ENCODE assay signal across 14 cellular contexts in the genomic region with DNA sequence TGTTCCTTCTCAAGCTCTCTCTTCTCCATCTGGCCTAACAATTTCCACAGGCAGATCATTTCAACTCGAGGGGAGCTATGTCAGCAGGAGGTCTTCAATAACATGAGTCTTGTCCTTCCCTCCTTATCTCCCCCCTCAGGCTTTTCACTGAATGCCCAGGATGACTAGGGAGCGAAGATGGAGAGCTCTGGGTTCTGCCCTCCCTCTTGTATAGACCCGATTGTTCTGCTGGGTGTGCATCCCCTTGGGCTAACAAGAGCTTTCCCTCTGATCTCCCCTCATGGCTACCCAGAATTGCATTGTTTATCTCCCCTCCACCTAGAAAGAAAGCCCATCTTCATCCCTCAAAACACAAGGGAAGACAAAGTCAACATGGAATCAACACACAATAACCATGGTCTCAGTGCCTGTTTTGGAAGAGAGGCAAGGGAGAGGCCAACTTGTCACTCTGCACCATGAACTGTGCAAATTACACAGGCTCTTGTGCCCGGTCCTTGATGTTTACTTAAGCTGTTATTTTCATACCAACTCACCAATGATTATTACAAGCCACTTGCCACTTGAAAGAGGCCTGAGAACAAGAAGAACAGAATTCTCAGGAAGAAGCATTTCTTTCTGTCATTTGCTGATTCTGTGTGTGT.
DNase-seq lines count a peak whose midpoint lies in the region; ATAC-seq and TF ChIP-seq lines count a peak whose summit lies in the region.
"Had no signal": no experiment of that assay in that cellular context is flagged by ENCODE, and none has a peak within 500 bp of the region (broad histone marks: within the 10 kb centered on the region; RNA-seq: fewer than 3 reads in every experiment).

No MANE protein-coding gene starts in this region.

- H3K9me3 ChIP-seq in mucosa of descending colon, result no peaks in the 10 kb centered on the region

- CTCF ChIA-PET in activated CD4-positive, alpha-beta T cell treated with anti-CD3 and anti-CD28 coated beads for 36 hours (lab: Charles Lee), result interaction anchor here (0.9 to 7.8 kb wide), 13 partner anchors 9 to 1088 kb away, joined by 3 to 106 read pairs (median 4); a partner anchor contains a TSS

- H3K4me3 Mint-ChIP-seq in activated CD4-positive, alpha-beta T cell treated with anti-CD3 and anti-CD28 coated beads for 36 hours, result no peak overlapping the region
- no peak overlapping the region for H3K4me3 Mint-ChIP-seq in activated CD4-positive, alpha-beta T cell treated with anti-CD3 and anti-CD28 coated beads, Interleukin-2, amount 10 ng/mL, durations not matched to agents 24 days and 14 days
- H3K4me3 Mint-ChIP-seq: activated T-cell treated with anti-CD3 and anti-CD28 coated beads, Interleukin-2, amount 50 U/mL, for 4 hours had no signal

- H3K4me3 ChIP-seq in mucosa of descending colon, result no peak overlapping the region
- H3K4me3 ChIP-seq: coronary artery, GM12878 had no signal

- no peaks in the 10 kb centered on the region for H3K36me3 Mint-ChIP-seq in activated CD4-positive, alpha-beta T cell treated with anti-CD3 and anti-CD28 coated beads for 36 hours (ENCODE audit: low read depth)
- peaks cover 3% of the 10 kb centered on the region for H3K36me3 Mint-ChIP-seq in activated CD4-positive, alpha-beta T cell treated with anti-CD3 and anti-CD28 coated beads, Interleukin-2, amount 10 ng/mL, durations not matched to agents 24 days and 14 days (ENCODE audit: low read depth)

- no peak for TF ChIP-seq CTCF in VCaP (conservative IDR thresholded peaks at IDR 0.05)
- TF ChIP-seq CTCF in mucosa of descending colon (IDR thresholded peaks at IDR 0.05), result no peak

- H3K27ac Mint-ChIP-seq in activated CD4-positive, alpha-beta T cell treated with anti-CD3 and anti-CD28 coated beads for 36 hours, result no peak overlapping the region
- no peak overlapping the region for H3K27ac Mint-ChIP-seq in activated CD4-positive, alpha-beta T cell treated with anti-CD3 and anti-CD28 coated beads, Interleukin-2, amount 10 ng/mL, durations not matched to agents 24 days and 14 days

- no peaks in the 10 kb centered on the region for H3K36me3 ChIP-seq in mucosa of descending colon (ENCODE audit: low read depth)

- intact Hi-C loops in mucosa of descending colon (cut with DNase I, micrococcal nuclease), result loop anchor here (5.0 to 10.0 kb wide), 2 partner anchors 347 to 355 kb away; no protein-coding TSS in a partner anchor
- intact Hi-C loops in activated CD4-positive, alpha-beta T cell treated with anti-CD3 and anti-CD28 coated beads for 36 hours (cut with DNase I, micrococcal nuclease), result loop anchor here in 1 of 2 experiments (2.0 to 5.0 kb wide), 2 partner anchors 347 to 462 kb away; no protein-coding TSS in a partner anchor
- intact Hi-C loops in activated CD4-positive, alpha-beta T cell treated with anti-CD3 and anti-CD28 coated beads, Interleukin-2, amount 10 ng/mL, durations not matched to agents 24 days and 14 days (cut with micrococcal nuclease), result loop anchor here (5.0 to 10.0 kb wide), 4 partner anchors 135 to 1088 kb away; a partner anchor contains a TSS

- no peaks in the 10 kb centered on the region for H3K27me3 Mint-ChIP-seq in activated CD4-positive, alpha-beta T cell treated with anti-CD3 and anti-CD28 coated beads for 36 hours
- H3K27me3 Mint-ChIP-seq in activated CD4-positive, alpha-beta T cell treated with anti-CD3 and anti-CD28 coated beads, Interleukin-2, amount 10 ng/mL, durations not matched to agents 24 days and 14 days, result no peaks in the 10 kb centered on the region

- H3K9me3 Mint-ChIP-seq in activated CD4-positive, alpha-beta T cell treated with anti-CD3 and anti-CD28 coated beads for 36 hours (ENCODE audit: low read depth), result no peaks in the 10 kb centered on the region
- H3K9me3 Mint-ChIP-seq in activated CD4-positive, alpha-beta T cell treated with anti-CD3 and anti-CD28 coated beads, Interleukin-2, amount 10 ng/mL, durations not matched to agents 24 days and 14 days, result no peaks in the 10 kb centered on the region
- H3K9me3 Mint-ChIP-seq: activated T-cell treated with anti-CD3 and anti-CD28 coated beads, Interleukin-2, amount 50 U/mL, for 4 hours had no signal

- POLR2A ChIA-PET in activated CD4-positive, alpha-beta T cell treated with anti-CD3 and anti-CD28 coated beads for 36 hours (lab: Charles Lee), result no interaction called here

- H3K4me1 Mint-ChIP-seq in activated CD4-positive, alpha-beta T cell treated with anti-CD3 and anti-CD28 coated beads for 36 hours, result no peaks in the 10 kb centered on the region
- H3K4me1 Mint-ChIP-seq in activated CD4-positive, alpha-beta T cell treated with anti-CD3 and anti-CD28 coated beads, Interleukin-2, amount 10 ng/mL, durations not matched to agents 24 days and 14 days, result peaks cover 4% of the 10 kb centered on the region

- DNase-seq in DMS153 treated with DMSO at 0.1 percent for 48 hours (lab: John Stamatoyannopoulos, UW; ENCODE audit: unreplicated experiment), result peak; percentile 44
- peak; percentile 37 for DNase-seq in NCI-H1694 treated with DMSO at 0.1 percent for 48 hours (lab: John Stamatoyannopoulos, UW)
- no peak for DNase-seq in mucosa of descending colon
- DNase-seq in activated CD4-positive, alpha-beta T cell treated with anti-CD3 and anti-CD28 coated beads for 36 hours, result no peak
- no peak for DNase-seq in NOMO-1 treated with DMSO at 0.1 percent for 48 hours (lab: John Stamatoyannopoulos, UW; ENCODE audit: unreplicated experiment)
- DNase-seq in activated CD4-positive, alpha-beta T cell treated with anti-CD3 and anti-CD28 coated beads, Interleukin-2, amount 10 ng/mL, durations not matched to agents 24 days and 14 days, result no peak
- DNase-seq in HT-29 (ENCODE audit: low spot score), result no peak
- DNase-seq: activated T-cell treated with anti-CD3 and anti-CD28 coated beads, Interleukin-2, amount 50 U/mL, for 4 hours; DND-41; posterior cingulate gyrus; stimulated activated CD8-positive, alpha-beta memory T cell treated with anti-CD3 and anti-CD28 coated beads, Interleukin-4, amount 100 ng/mL, for 48 hours had no signal

- peaks cover 10% of the 10 kb centered on the region for H3K4me1 ChIP-seq in mucosa of descending colon (ENCODE audit: low read depth)

- H3K27ac ChIP-seq in VCaP, result peak overlapping the region; percentile 83
- H3K27ac ChIP-seq: coronary artery had no signal

- ATAC-seq in mucosa of descending colon, result peak; percentile 11
- no peak for ATAC-seq in activated CD4-positive, alpha-beta T cell treated with anti-CD3 and anti-CD28 coated beads for 36 hours
- ATAC-seq: activated T-cell treated with anti-CD3 and anti-CD28 coated beads, Interleukin-2, amount 50 U/mL, for 4 hours; GM12878 had no signal

Comparison
In these comparisons a context has a peak if more than half of its experiments do, and no peak if none do; other contexts are left out.
1. DNase-seq: peak in DMS153 treated with DMSO at 0.1 percent for 48 hours (single experiment) and NCI-H1694 treated with DMSO at 0.1 percent for 48 hours (single experiment); none in mucosa of descending colon (0 of 3), activated CD4-positive, alpha-beta T cell treated with anti-CD3 and anti-CD28 coated beads for 36 hours (single experiment), NOMO-1 treated with DMSO at 0.1 percent for 48 hours (single experiment), activated CD4-positive, alpha-beta T cell treated with anti-CD3 and anti-CD28 coated beads, Interleukin-2, amount 10 ng/mL, durations not matched to agents 24 days and 14 days (single experiment) and HT-29 (single experiment).